In genomic region chr4:48175328-48175727, GRCh38 we compare ENCODE assay signal across 25 cellular contexts. TPM values are rescaled to one million over a fixed set of nuclear protein-coding genes. Genes with fewer than 3 reads are reported as not detected.
DNase-seq lines count a peak whose midpoint lies in the region; ATAC-seq and TF ChIP-seq lines count a peak whose summit lies in the region.
"Had no signal": no experiment of that assay in that cellular context is flagged by ENCODE, and none has a peak within 500 bp of the region (broad histone marks: within the 10 kb centered on the region; RNA-seq: fewer than 3 reads in every experiment).

No MANE protein-coding gene starts in this region.

- H3K4me1 ChIP-seq in OCI-LY3 (ENCODE audit: low read length) (peaks cover 61% of the 10 kb centered on the region), endodermal cell (ENCODE audit: control insufficient read depth, insufficient read depth, low read length) (peaks cover 6% of the 10 kb centered on the region), mesendoderm (ENCODE audit: control insufficient read depth, low read depth, low read length) (no peaks in the 10 kb centered on the region)
- H3K4me1 ChIP-seq: foreskin keratinocyte had no signal

- H2BK5ac ChIP-seq in mesendoderm (ENCODE audit: low read length), result no peak overlapping the region

- TF ChIP-seq CTCF in OCI-LY3 (IDR thresholded peaks at IDR 0.05; ENCODE audit: low read depth, low read length), result no peak
- TF ChIP-seq CTCF in endodermal cell (conservative IDR thresholded peaks at IDR 0.05), result no peak

- no peak overlapping the region for H4K8ac ChIP-seq in mesendoderm (ENCODE audit: low read depth, low read length)

- H3K27me3 Mint-ChIP-seq in endodermal cell (ENCODE audit: insufficient read depth), result no peaks in the 10 kb centered on the region
- H3K27me3 Mint-ChIP-seq: activated CD4-positive, alpha-beta memory T cell treated with anti-CD3 and anti-CD28 coated beads for 36 hours; stimulated activated naive CD8-positive, alpha-beta T cell treated with anti-CD3 and anti-CD28 coated beads, Interleukin-15, amount 100 ng/mL, for 72 hours had no signal

- H2BK120ac ChIP-seq in mesendoderm (ENCODE audit: low read depth, low read length), result no peak overlapping the region

- H3K36me3 Mint-ChIP-seq in endodermal cell (ENCODE audit: low read depth), result peaks cover 9% of the 10 kb centered on the region
- H3K36me3 Mint-ChIP-seq: activated CD4-positive, alpha-beta memory T cell treated with anti-CD3 and anti-CD28 coated beads for 36 hours; activated naive CD4-positive, alpha-beta T cell treated with anti-CD3 and anti-CD28 coated beads, Interleukin-2, amount 50 U/mL, for 72 hours; natural killer cell had no signal

- H3K27ac ChIP-seq in OCI-LY3 (ENCODE audit: low read length) (peak overlapping the region; percentile 40; the same call in 1 of the 2 replicates), endodermal cell (ENCODE audit: low read depth, low read length) (no peak overlapping the region), mesendoderm (ENCODE audit: low read depth, low read length) (no peak overlapping the region)
- H3K27ac ChIP-seq: cardiac muscle cell, coronary artery, esophagus muscularis mucosa, foreskin keratinocyte, HL-60 had no signal

- no peaks in the 10 kb centered on the region for H4K20me1 ChIP-seq in OCI-LY3 (ENCODE audit: insufficient read depth, low read length)

- H3K27me3 ChIP-seq in H7 (ENCODE audit: control insufficient read depth, insufficient read depth, low read length) (no peaks in the 10 kb centered on the region), OCI-LY3 (ENCODE audit: low read depth, low read length) (no peaks in the 10 kb centered on the region), endodermal cell (ENCODE audit: control insufficient read depth, insufficient read depth, low read length, poor library complexity, severe bottlenecking) (no peaks in the 10 kb centered on the region), mesendoderm (ENCODE audit: insufficient read depth, low read length, poor library complexity) (no peaks in the 10 kb centered on the region)
- H3K27me3 ChIP-seq: cardiac muscle cell, esophagus muscularis mucosa, foreskin keratinocyte had no signal

- H3K4me3 ChIP-seq in H7 (ENCODE audit: insufficient read depth, low read depth, low read length) (no peak overlapping the region), OCI-LY3 (ENCODE audit: low read length) (no peak overlapping the region), endodermal cell (ENCODE audit: low read length) (no peak overlapping the region), mesendoderm (ENCODE audit: low read length) (no peak overlapping the region)
- H3K4me3 ChIP-seq: cardiac muscle cell, coronary artery, esophagus muscularis mucosa had no signal

- no peak overlapping the region for H2AFZ ChIP-seq in OCI-LY3 (ENCODE audit: low read depth, low read length)

- H2AK5ac ChIP-seq in mesendoderm (ENCODE audit: low read length), result no peak overlapping the region

- H3K4me1 Mint-ChIP-seq in endodermal cell, result peaks cover 25% of the 10 kb centered on the region

- ATAC-seq in HG02884 (IDR thresholded peaks at IDR 0.05; ENCODE audit: unreplicated experiment), result no peak
- ATAC-seq: foreskin keratinocyte, natural killer cell, Panc1 had no signal

- H3K79me1 ChIP-seq in mesendoderm (ENCODE audit: low read length), result no peaks in the 10 kb centered on the region

- H3K27ac Mint-ChIP-seq in endodermal cell, result peak overlapping the region; percentile 86
- H3K27ac Mint-ChIP-seq: activated CD4-positive, alpha-beta memory T cell treated with anti-CD3 and anti-CD28 coated beads for 36 hours; activated naive CD4-positive, alpha-beta T cell treated with anti-CD3 and anti-CD28 coated beads, Interleukin-2, amount 50 U/mL, for 72 hours; natural killer cell; stimulated activated naive CD8-positive, alpha-beta T cell treated with anti-CD3 and anti-CD28 coated beads, Interleukin-15, amount 100 ng/mL, for 72 hours had no signal

- H3K9me3 ChIP-seq in OCI-LY3 (ENCODE audit: insufficient read depth, low read length) (no peaks in the 10 kb centered on the region), endodermal cell (ENCODE audit: control insufficient read depth, low read length) (peaks cover 7% of the 10 kb centered on the region)
- H3K9me3 ChIP-seq: esophagus muscularis mucosa had no signal

- no peak overlapping the region for H3K23ac ChIP-seq in mesendoderm (ENCODE audit: low read length)

- H3K18ac ChIP-seq in mesendoderm (ENCODE audit: low read length), result no peak overlapping the region

- H3K4me2 ChIP-seq in OCI-LY3 (ENCODE audit: low read length) (peak overlapping the region; percentile 71; the same call in 1 of the 2 replicates), mesendoderm (ENCODE audit: low read length) (no peak overlapping the region)

- no peaks in the 10 kb centered on the region for H3K79me2 ChIP-seq in OCI-LY3 (ENCODE audit: low read length)
- no peaks in the 10 kb centered on the region for H3K79me2 ChIP-seq in mesendoderm (ENCODE audit: control insufficient read depth, insufficient read depth, low read length)

- DNase-seq in H7, result peak; percentile 28
- DNase-seq in endodermal cell, result peak; percentile 84
- peak; percentile 84 for DNase-seq in mesendoderm
- no peak for DNase-seq in occipital lobe (lab: John Stamatoyannopoulos, UW)
- DNase-seq in hypothalamus (lab: John Stamatoyannopoulos, UW), result no peak
- DNase-seq: activated CD4-positive, alpha-beta memory T cell treated with anti-CD3 and anti-CD28 coated beads for 36 hours; activated CD8-positive, alpha-beta memory T cell treated with anti-CD3 and anti-CD28 coated beads, Interleukin-2, amount 50 U/mL, for 48 hours; anterior cingulate cortex; GF-D8; natural killer cell; NCI-H1092; NCI-H187 treated with DMSO at 0.1 percent for 48 hours; NCI-H524 treated with DMSO at 0.1 percent for 48 hours; SHP77; stimulated activated naive CD8-positive, alpha-beta T cell treated with anti-CD3 and anti-CD28 coated beads, Interleukin-15, amount 100 ng/mL, for 72 hours had no signal

- peaks cover 17% of the 10 kb centered on the region for H3K9me3 Mint-ChIP-seq in endodermal cell

- H3K9ac ChIP-seq in OCI-LY3 (ENCODE audit: low read length), result no peak overlapping the region
- no peak overlapping the region for H3K9ac ChIP-seq in endodermal cell (ENCODE audit: extremely low read depth, low read length, poor library complexity, severe bottlenecking)
- H3K9ac ChIP-seq in mesendoderm (ENCODE audit: low read length), result no peak overlapping the region

- 47 to 68% methylated on average over 4 to 6 of the region's 7 CpGs for WGBS in endodermal cell (ENCODE audit: insufficient coverage in 1 of 2, insufficient read length in 1 of 2), 2 experiments
- no CpG with 5 or more reads among the region's 7 CpGs for WGBS in mesendoderm (ENCODE audit: extremely low coverage, insufficient coverage, low lambda C conversion rate)

- H3K4me3 Mint-ChIP-seq in endodermal cell, result no peak overlapping the region
- H3K4me3 Mint-ChIP-seq: activated CD4-positive, alpha-beta memory T cell treated with anti-CD3 and anti-CD28 coated beads for 36 hours; natural killer cell; stimulated activated naive CD8-positive, alpha-beta T cell treated with anti-CD3 and anti-CD28 coated beads, Interleukin-15, amount 100 ng/mL, for 72 hours had no signal

- H3K36me3 ChIP-seq in H7 (replicated peaks; ENCODE audit: control insufficient read depth, insufficient read depth, low read length) (no peaks in the 10 kb centered on the region), OCI-LY3 (replicated peaks; ENCODE audit: low read depth, low read length) (peaks cover 7% of the 10 kb centered on the region), endodermal cell (ENCODE audit: control insufficient read depth, insufficient read depth, low read length) (no peaks in the 10 kb centered on the region), mesendoderm (ENCODE audit: control insufficient read depth, insufficient read depth, low read length) (no peaks in the 10 kb centered on the region)
- H3K36me3 ChIP-seq: cardiac muscle cell, esophagus muscularis mucosa had no signal

- H2BK15ac ChIP-seq in mesendoderm (replicated peaks; ENCODE audit: low read depth), result no peak overlapping the region

- no peak overlapping the region for H3K56ac ChIP-seq in mesendoderm (ENCODE audit: low read length)

- H3K4ac ChIP-seq in mesendoderm (ENCODE audit: low read depth, low read length), result no peak overlapping the region

- no peak overlapping the region for H4K5ac ChIP-seq in mesendoderm (ENCODE audit: low read length)

RNA-seq across cellular contexts. Expression of gene TXK, which starts 41.3 kb away (rescaled TPM):
- not detected in 2 replicates for total RNA-seq in H7 (2014; rRNA removed; shearing (Covaris generic))
- total RNA-seq in endodermal cell (under 1 TPM; 0.66 to 0.68 TPM), occipital lobe (3.1 TPM)
- polyA plus RNA-seq in endodermal cell (2013, experiment 1 of 2), result not detected
- polyA plus RNA-seq in endodermal cell (2013, experiment 2 of 2), result 0.12 TPM
- polyA plus RNA-seq in mesendoderm (2013, experiment 1 of 2), result 0.06 TPM
- polyA plus RNA-seq in mesendoderm (2013, experiment 2 of 2), result 0.07 TPM
- total RNA-seq: foreskin keratinocyte, osteocyte had no signal
- polyA plus RNA-seq: foreskin keratinocyte had no signal

Comparison
In these comparisons a context has a peak if more than half of its experiments do, and no peak if none do; other contexts are left out.
1. DNase-seq: peak in H7 (single experiment), endodermal cell (single experiment) and mesendoderm (single experiment); none in occipital lobe (single experiment) and hypothalamus (0 of 51).